ENCODE assay signal across 1 cellular context in the genomic region with DNA sequence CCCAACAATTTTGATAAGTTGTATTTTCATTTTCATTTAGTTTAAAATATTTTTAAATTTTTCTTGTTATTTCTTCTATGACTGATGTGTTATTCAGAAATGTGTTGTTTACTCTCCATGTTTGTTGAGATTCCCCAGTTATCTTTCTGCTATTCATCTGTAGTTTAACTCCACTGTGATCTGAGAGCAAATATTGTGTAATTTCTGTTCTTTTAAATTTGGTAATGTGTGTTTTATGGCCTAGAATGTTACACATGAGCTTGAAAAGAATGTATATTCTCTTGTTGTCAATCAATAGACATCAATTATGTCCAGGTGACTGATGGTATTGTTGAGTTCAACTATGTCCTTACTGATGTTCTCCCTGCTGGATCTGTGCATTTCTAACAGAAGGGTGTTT.
A peak's percentile ranks its signal among the peaks of the same experiment; 100 is the strongest.
TF ChIP-seq lines count a peak whose summit lies in the region.

No MANE protein-coding gene starts in this region.

TF ChIP-seq in HepG2, 621 proteins besides CTCF, POLR2A, EP300 and RAD21 (continued from another document):
- TF ChIP-seq UBTF (CRISPR knock-in tag; IDR thresholded peaks at IDR 0.05) (no peak), CEBPB (IDR thresholded peaks at IDR 0.05; ENCODE audit: borderline replicate concordance, low read depth, low read length) (peak; percentile 61; the same call in 1 of the 2 replicates), PHF20 (CRISPR knock-in tag; IDR thresholded peaks at IDR 0.05) (no peak), ZSCAN12 (CRISPR knock-in tag; IDR thresholded peaks at IDR 0.05) (no peak), SOX5 (CRISPR knock-in tag; IDR thresholded peaks at IDR 0.05; ENCODE audit: borderline replicate concordance) (peak; percentile 36; the same call in 1 of the 2 replicates), SOX13 (IDR thresholded peaks at IDR 0.05) (no peak), SOX13 (CRISPR knock-in tag; conservative IDR thresholded peaks at IDR 0.05 in 1 of 2, IDR thresholded peaks at IDR 0.05 in 1 of 2) (peak in 1 of 2 experiments; percentile 72; a peak in 2 of 4 replicates), NFE2L1 (CRISPR knock-in tag; IDR thresholded peaks at IDR 0.05; ENCODE audit: borderline replicate concordance) (no peak), ZSCAN29 (CRISPR knock-in tag; conservative IDR thresholded peaks at IDR 0.05) (no peak), ZNF484 (CRISPR knock-in tag; IDR thresholded peaks at IDR 0.05; ENCODE audit: borderline replicate concordance, low read depth) (no peak), TEAD2 (CRISPR knock-in tag; IDR thresholded peaks at IDR 0.05) (no peak), ZNF567 (CRISPR knock-in tag; IDR thresholded peaks at IDR 0.05; ENCODE audit: borderline replicate concordance) (no peak), MXD3 (CRISPR knock-in tag; IDR thresholded peaks at IDR 0.05) (no peak), ZNF766 (CRISPR knock-in tag; IDR thresholded peaks at IDR 0.05; ENCODE audit: borderline replicate concordance) (no peak), ZNF782 (CRISPR knock-in tag; IDR thresholded peaks at IDR 0.05; ENCODE audit: borderline replicate concordance) (no peak), BCL6 (CRISPR knock-in tag; IDR thresholded peaks at IDR 0.05) (0 out of 2 replicates have a peak, but pooled peaks have one; percentile 19), GATAD2A (CRISPR knock-in tag; IDR thresholded peaks at IDR 0.05) (peak; percentile 43), KDM6A (CRISPR knock-in tag; IDR thresholded peaks at IDR 0.05; ENCODE audit: low read depth) (no peak), HNF1B (CRISPR knock-in tag; IDR thresholded peaks at IDR 0.05) (no peak), IRF1 (CRISPR knock-in tag; IDR thresholded peaks at IDR 0.05; ENCODE audit: low read depth) (no peak), ZIK1 (CRISPR knock-in tag; IDR thresholded peaks at IDR 0.05; ENCODE audit: borderline replicate concordance, low read depth) (no peak), SRSF9 (IDR thresholded peaks at IDR 0.05; ENCODE audit: borderline replicate concordance, insufficient read depth, low read depth, low read length, poor library complexity, severe bottlenecking) (no peak), TCF7 (IDR thresholded peaks at IDR 0.05; ENCODE audit: low read depth) (peak; percentile 34; the same call in 1 of the 2 replicates)
- TF ChIP-seq, protein P1, sequence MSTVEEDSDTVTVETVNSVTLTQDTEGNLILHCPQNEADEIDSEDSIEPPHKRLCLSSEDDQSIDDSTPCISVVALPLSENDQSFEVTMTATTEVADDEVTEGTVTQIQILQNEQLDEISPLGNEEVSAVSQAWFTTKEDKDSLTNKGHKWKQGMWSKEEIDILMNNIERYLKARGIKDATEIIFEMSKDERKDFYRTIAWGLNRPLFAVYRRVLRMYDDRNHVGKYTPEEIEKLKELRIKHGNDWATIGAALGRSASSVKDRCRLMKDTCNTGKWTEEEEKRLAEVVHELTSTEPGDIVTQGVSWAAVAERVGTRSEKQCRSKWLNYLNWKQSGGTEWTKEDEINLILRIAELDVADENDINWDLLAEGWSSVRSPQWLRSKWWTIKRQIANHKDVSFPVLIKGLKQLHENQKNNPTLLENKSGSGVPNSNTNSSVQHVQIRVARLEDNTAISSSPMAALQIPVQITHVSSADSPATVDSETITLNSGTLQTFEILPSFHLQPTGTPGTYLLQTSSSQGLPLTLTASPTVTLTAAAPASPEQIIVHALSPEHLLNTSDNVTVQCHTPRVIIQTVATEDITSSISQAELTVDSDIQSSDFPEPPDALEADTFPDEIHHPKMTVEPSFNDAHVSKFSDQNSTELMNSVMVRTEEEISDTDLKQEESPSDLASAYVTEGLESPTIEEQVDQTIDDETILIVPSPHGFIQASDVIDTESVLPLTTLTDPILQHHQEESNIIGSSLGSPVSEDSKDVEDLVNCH (CRISPR knock-in tag; IDR thresholded peaks at IDR 0.05), result no peak
